14 cellular contexts compared by ENCODE assay signal in the genomic region with DNA sequence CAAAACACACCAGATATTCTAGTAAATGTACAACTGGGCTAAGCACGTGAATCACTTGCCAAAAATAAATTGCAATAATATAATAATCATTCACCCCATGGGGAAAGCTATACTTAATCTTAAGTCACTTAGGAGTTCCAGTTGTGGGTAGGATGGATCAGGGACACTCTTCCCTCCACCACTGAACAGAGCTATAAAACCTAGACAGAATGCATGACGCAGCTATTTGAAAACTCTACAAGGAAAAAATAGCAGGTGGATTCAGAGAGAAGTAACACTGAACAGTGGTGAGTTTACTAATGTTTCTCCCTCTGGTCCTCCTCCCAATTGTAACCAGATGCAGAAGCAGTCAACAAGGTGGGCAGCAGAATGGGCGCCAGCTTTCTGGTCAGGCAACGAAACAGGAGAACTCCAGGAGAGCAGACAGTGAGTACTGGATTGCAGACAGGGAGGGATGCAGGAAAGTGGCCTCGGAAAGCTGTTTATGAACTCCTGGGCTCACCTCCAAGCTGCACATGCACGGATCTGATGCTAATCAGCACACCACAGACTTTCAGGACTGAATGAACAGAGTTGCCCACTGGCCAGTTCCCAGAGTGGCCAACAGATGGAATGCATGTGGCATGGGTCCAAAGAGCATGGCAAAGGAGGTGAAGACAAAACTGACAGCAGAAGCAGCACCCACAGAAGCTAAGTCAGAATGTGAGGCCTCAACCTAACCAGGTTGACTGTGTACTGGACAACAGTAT. TPM values are rescaled to one million over a fixed set of nuclear protein-coding genes. Genes with fewer than 3 reads are reported as not detected.
A peak's percentile ranks its signal among the peaks of the same experiment; 100 is the strongest.
DNase-seq lines count a peak whose midpoint lies in the region; ATAC-seq and TF ChIP-seq lines count a peak whose summit lies in the region.
"Had no signal": no experiment of that assay in that cellular context is flagged by ENCODE, and none has a peak within 500 bp of the region (broad histone marks: within the 10 kb centered on the region; RNA-seq: fewer than 3 reads in every experiment).

No MANE protein-coding gene starts in this region.

- WGBS in SK-N-SH (ENCODE audit: low lambda C conversion rate) = 60% methylated on average over 4 of the region's 6 CpGs
- 78 to 86% methylated on average over 6 of the region's 6 CpGs for WGBS in sigmoid colon, 2 donors

- no peak for TF ChIP-seq POLR2A in erythroblast (IDR thresholded peaks at IDR 0.05; ENCODE audit: low read length)
- no peak for TF ChIP-seq POLR2A in sigmoid colon (IDR thresholded peaks at IDR 0.05)

- peaks cover 0 to 29% of the 10 kb centered on the region in 2 experiments; a peak in 3 of 4 replicates for H3K4me1 ChIP-seq in SK-N-SH (ENCODE audit: control insufficient read depth in 1 of 2, insufficient read depth in 2 of 2, low read depth in 1 of 2, low read length in 1 of 2)
- H3K4me1 ChIP-seq in sigmoid colon = peaks cover 0 to 10% (median 5%) of the 10 kb centered on the region in 4 donors
- no peaks in the 10 kb centered on the region for H3K4me1 ChIP-seq in mucosa of descending colon (ENCODE audit: low read depth)

- peaks cover 28 to 35% of the 10 kb centered on the region in 2 experiments for H3K36me3 ChIP-seq in SK-N-SH (replicated peaks in 1 of 2; ENCODE audit: control insufficient read depth in 1 of 2, insufficient read depth in 2 of 2, low read length in 1 of 2)
- H3K36me3 ChIP-seq in sigmoid colon = peaks cover 0 to 10% (median under 1%) of the 10 kb centered on the region in 4 donors
- H3K36me3 ChIP-seq in mucosa of descending colon (ENCODE audit: low read depth) = no peaks in the 10 kb centered on the region

- peak; percentile 9 to 53; a peak in 1 of 4 replicates for TF ChIP-seq EP300 in SK-N-SH (IDR thresholded peaks at IDR 0.05; ENCODE audit: borderline replicate concordance in 1 of 2, low read depth in 1 of 2, low read length in 1 of 2)
- TF ChIP-seq EP300 in sigmoid colon (IDR thresholded peaks at IDR 0.05) = no peak

- H3K9me3 ChIP-seq in SK-N-SH (peaks cover 16% of the 10 kb centered on the region; the same call in 1 of the 2 replicates), sigmoid colon (no peaks in the 10 kb centered on the region), mucosa of descending colon (no peaks in the 10 kb centered on the region)

- no peaks in the 10 kb centered on the region for H4K20me1 ChIP-seq in SK-N-SH (ENCODE audit: insufficient read depth)

- H3K9ac ChIP-seq in SK-N-SH = no peak overlapping the region

- POLR2A ChIA-PET in SK-N-SH (lab: Yijun Ruan, JAX) = interaction anchor here (0.9 to 1.1 kb wide), 2 partner anchors 41 to 64 kb away, joined by 3 to 5 read pairs; a partner anchor contains a TSS

- no peaks in the 10 kb centered on the region; the same call in 1 of the 2 replicates for H3K79me2 ChIP-seq in SK-N-SH (ENCODE audit: insufficient read depth)

- H3K4me3 ChIP-seq in SK-N-SH (ENCODE audit: low read depth in 2 of 2, low read length in 1 of 2) (no peak overlapping the region; a peak in 1 of 4 replicates), sigmoid colon (no peak overlapping the region), mucosa of descending colon (no peak overlapping the region)

- 0 out of 2 replicates have a peak overlapping the region, but pooled peaks have one; percentile 6 for H3K4me2 ChIP-seq in SK-N-SH

- no peaks in the 10 kb centered on the region for H3K9me2 ChIP-seq in SK-N-SH

- H3K27me3 ChIP-seq in SK-N-SH (ENCODE audit: insufficient read depth) (no peaks in the 10 kb centered on the region), sigmoid colon (no peaks in the 10 kb centered on the region)

- H3K27ac ChIP-seq in SK-N-SH (ENCODE audit: low read depth in 2 of 2, low read length in 1 of 2) (peak overlapping the region in 1 of 2 experiments; percentile 92; a peak in 3 of 4 replicates), sigmoid colon (peak overlapping the region in 3 of 4 donors; percentile 24 to 44 (median 39))
- H3K27ac ChIP-seq: HL-60 had no signal

- CTCF ChIA-PET in SK-N-SH (lab: Yijun Ruan, JAX) = interaction anchor here (0.9 to 1.1 kb wide), 4 partner anchors 9 to 174 kb away, joined by 3 read pairs; a partner anchor contains a TSS

- DNase-seq in H4 (ENCODE audit: low spot score) (peak; percentile 49), SK-N-SH (peak; percentile 50), erythroblast (lab: John Stamatoyannopoulos, UW) (peak; percentile 8 to 9), sigmoid colon (peak; percentile 70), mucosa of descending colon (no peak)
- no peak for DNase-seq in activated T-cell treated with anti-CD3 and anti-CD28 coated beads, Interleukin-2, amount 50 U/mL, for 48 hours
- DNase-seq: CD4-positive, CD25-positive, alpha-beta regulatory T cell; GF-D8; left cardiac atrium; naive thymus-derived CD4-positive, alpha-beta T cell; NCI-H2227 treated with DMSO at 0.1 percent for 48 hours; T-cell had no signal

- TF ChIP-seq CTCF in SK-N-SH (IDR thresholded peaks at IDR 0.05) (no peak), sigmoid colon (IDR thresholded peaks at IDR 0.05) (no peak), mucosa of descending colon (IDR thresholded peaks at IDR 0.05) (no peak)

- intact Hi-C loops in sigmoid colon (cut with DNase I) = no loop called here
- intact Hi-C loops in mucosa of descending colon (cut with DNase I, micrococcal nuclease) = no loop called here

- no peak for ATAC-seq in HG03460 (IDR thresholded peaks at IDR 0.05; ENCODE audit: unreplicated experiment)
- no peak for ATAC-seq in mucosa of descending colon
- ATAC-seq: naive thymus-derived CD4-positive, alpha-beta T cell; T-cell had no signal

- H2AFZ ChIP-seq in SK-N-SH (ENCODE audit: low read depth) = no peak overlapping the region

- no peak for TF ChIP-seq RAD21 in SK-N-SH (IDR thresholded peaks at IDR 0.05; ENCODE audit: low read length)

- peaks cover 15% of the 10 kb centered on the region for H3F3A ChIP-seq in SK-N-SH (replicated peaks; ENCODE audit: insufficient read depth)

TF ChIP-seq in SK-N-SH, 30 proteins besides CTCF, POLR2A, EP300 and RAD21:
- TF ChIP-seq, protein P1, sequence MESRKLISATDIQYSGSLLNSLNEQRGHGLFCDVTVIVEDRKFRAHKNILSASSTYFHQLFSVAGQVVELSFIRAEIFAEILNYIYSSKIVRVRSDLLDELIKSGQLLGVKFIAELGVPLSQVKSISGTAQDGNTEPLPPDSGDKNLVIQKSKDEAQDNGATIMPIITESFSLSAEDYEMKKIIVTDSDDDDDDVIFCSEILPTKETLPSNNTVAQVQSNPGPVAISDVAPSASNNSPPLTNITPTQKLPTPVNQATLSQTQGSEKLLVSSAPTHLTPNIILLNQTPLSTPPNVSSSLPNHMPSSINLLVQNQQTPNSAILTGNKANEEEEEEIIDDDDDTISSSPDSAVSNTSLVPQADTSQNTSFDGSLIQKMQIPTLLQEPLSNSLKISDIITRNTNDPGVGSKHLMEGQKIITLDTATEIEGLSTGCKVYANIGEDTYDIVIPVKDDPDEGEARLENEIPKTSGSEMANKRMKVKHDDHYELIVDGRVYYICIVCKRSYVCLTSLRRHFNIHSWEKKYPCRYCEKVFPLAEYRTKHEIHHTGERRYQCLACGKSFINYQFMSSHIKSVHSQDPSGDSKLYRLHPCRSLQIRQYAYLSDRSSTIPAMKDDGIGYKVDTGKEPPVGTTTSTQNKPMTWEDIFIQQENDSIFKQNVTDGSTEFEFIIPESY (IDR thresholded peaks at IDR 0.05; ENCODE audit: borderline replicate concordance, low read depth) = no peak
- TF ChIP-seq MXI1 (IDR thresholded peaks at IDR 0.05; ENCODE audit: low read depth, low read length) (peak; percentile 75), POLR2AphosphoS5 (IDR thresholded peaks at IDR 0.05; ENCODE audit: low read depth, low read length) (0 out of 2 replicates have a peak, but pooled peaks have one; percentile 26), CHD2 (IDR thresholded peaks at IDR 0.05; ENCODE audit: low read length, partially characterized antibody) (peak; percentile 50), RCOR1 (IDR thresholded peaks at IDR 0.05; ENCODE audit: low read length) (peak; percentile 88), JUND (IDR thresholded peaks at IDR 0.05) (no peak), FOXJ3 (CRISPR knock-in tag; IDR thresholded peaks at IDR 0.05) (peak; percentile 67), GATA2 (CRISPR knock-in tag; IDR thresholded peaks at IDR 0.05) (peak; percentile 88), FOXM1 (IDR thresholded peaks at IDR 0.05; ENCODE audit: low read depth) (no peak), TEAD4 (IDR thresholded peaks at IDR 0.05; ENCODE audit: borderline replicate concordance, insufficient read depth) (peak; percentile 28; the same call in 1 of the 2 replicates), SIN3A (IDR thresholded peaks at IDR 0.05; ENCODE audit: borderline replicate concordance, low read depth, low read length) (peak; percentile 37; the same call in 1 of the 2 replicates), TCF12 (IDR thresholded peaks at IDR 0.05) (peak; percentile 73), NFIC (IDR thresholded peaks at IDR 0.05; ENCODE audit: borderline replicate concordance) (peak; percentile 90)
- TF ChIP-seq, protein P2, sequence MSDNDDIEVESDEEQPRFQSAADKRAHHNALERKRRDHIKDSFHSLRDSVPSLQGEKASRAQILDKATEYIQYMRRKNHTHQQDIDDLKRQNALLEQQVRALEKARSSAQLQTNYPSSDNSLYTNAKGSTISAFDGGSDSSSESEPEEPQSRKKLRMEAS (IDR thresholded peaks at IDR 0.05; ENCODE audit: low read depth) = peak; percentile 62
- TF ChIP-seq, protein P3, sequence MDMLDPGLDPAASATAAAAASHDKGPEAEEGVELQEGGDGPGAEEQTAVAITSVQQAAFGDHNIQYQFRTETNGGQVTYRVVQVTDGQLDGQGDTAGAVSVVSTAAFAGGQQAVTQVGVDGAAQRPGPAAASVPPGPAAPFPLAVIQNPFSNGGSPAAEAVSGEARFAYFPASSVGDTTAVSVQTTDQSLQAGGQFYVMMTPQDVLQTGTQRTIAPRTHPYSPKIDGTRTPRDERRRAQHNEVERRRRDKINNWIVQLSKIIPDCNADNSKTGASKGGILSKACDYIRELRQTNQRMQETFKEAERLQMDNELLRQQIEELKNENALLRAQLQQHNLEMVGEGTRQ (IDR thresholded peaks at IDR 0.05; ENCODE audit: borderline replicate concordance, low read depth, low read length) = no peak

RNA-seq across cellular contexts. Expression of a gene that starts 41.4 kb away (rescaled TPM):
- 14.7 and 16.7 TPM in 2 replicates for total RNA-seq in H4 (2014; rRNA removed; shearing (Covaris generic))
- polyA plus RNA-seq in SK-N-SH (2012; rRNA removed) = 33.0 and 46.1 TPM in 2 replicates
- polyA plus RNA-seq in SK-N-SH (2012; cell fraction: cytosol; rRNA removed) = 18.7 and 21.0 TPM in 2 replicates
- polyA plus RNA-seq in SK-N-SH (2012; cell fraction: nucleus; rRNA removed) = 146 and 210 TPM in 2 replicates
- 10 to 100 TPM in 3 of 4 donors, 1 to 10 TPM in 1; 9.2 to 21.0 (median 12.3) TPM for total RNA-seq in sigmoid colon
- polyA plus RNA-seq in sigmoid colon = 10 to 100 TPM in 1 of 3 donors, 1 to 10 TPM in 2; 5.5 to 22.1 (median 9.0) TPM
- 10 to 100 TPM; 16.2 to 29.5 (median 23.5) TPM for total RNA-seq in mucosa of descending colon

Comparison
In these comparisons a context has a peak if more than half of its experiments do, and no peak if none do; other contexts are left out.
1. DNase-seq: peak in H4 (single experiment), SK-N-SH (single experiment), erythroblast (2 of 2) and sigmoid colon (single experiment); none in activated T-cell treated with anti-CD3 and anti-CD28 coated beads, Interleukin-2, amount 50 U/mL, for 48 hours (0 of 2) and mucosa of descending colon (0 of 3).